ENCODE assay signal across 11 cellular contexts in the genomic region with DNA sequence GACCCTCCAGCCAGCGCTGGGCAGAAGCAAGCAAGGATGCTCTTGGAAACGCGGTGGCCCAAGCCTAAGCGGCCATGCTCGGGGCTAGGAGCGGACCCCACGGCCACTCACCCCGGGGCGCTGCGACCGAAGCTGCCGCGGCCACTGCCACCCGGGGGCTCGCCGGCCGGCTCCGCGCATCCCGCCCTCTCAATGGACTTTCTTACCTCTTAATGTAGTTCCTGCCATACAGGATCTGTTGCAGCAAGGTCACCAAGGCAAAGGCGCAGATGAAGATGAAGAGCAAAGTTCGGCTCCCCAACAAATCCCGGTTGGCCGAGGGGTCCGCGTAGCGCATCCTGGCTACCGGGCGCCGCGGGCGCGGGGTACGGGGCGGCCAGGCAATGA. TPM values are rescaled to one million over a fixed set of nuclear protein-coding genes. Genes with fewer than 3 reads are reported as not detected.
DNase-seq lines count a peak whose midpoint lies in the region; ATAC-seq and TF ChIP-seq lines count a peak whose summit lies in the region.
"Had no signal": no experiment of that assay in that cellular context is flagged by ENCODE, and none has a peak within 500 bp of the region (broad histone marks: within the 10 kb centered on the region; RNA-seq: fewer than 3 reads in every experiment).

No MANE protein-coding gene starts in this region.

- WGBS in suprapubic skin = 9% methylated on average over 7 of the region's 35 CpGs

- H3K4me3 ChIP-seq in adipocyte (ENCODE audit: low read length) = peak overlapping the region; percentile 63
- peak overlapping the region; percentile 59 for H3K4me3 ChIP-seq in iPS-18c (ENCODE audit: insufficient read depth, low read depth, low read length)
- H3K4me3 ChIP-seq in suprapubic skin = peak overlapping the region; percentile 34

- peak overlapping the region; percentile 40 for H3K4me3 Mint-ChIP-seq in T-helper 1 cell treated with Interleukin-12 subunit alpha and Interleukin-12 subunit beta and Interleukin-4 antibody, amounts not matched to agents 30 μg/mL and 1 μg/mL, for 36 hours

- TF ChIP-seq CTCF in suprapubic skin (IDR thresholded peaks at IDR 0.05) = no peak

- peaks cover 11% of the 10 kb centered on the region for H3K4me1 ChIP-seq in adipocyte (ENCODE audit: control insufficient read depth, insufficient read depth, low read length)
- peaks cover 24% of the 10 kb centered on the region for H3K4me1 ChIP-seq in suprapubic skin

- no peak for TF ChIP-seq EP300 in suprapubic skin (IDR thresholded peaks at IDR 0.05)

- ATAC-seq in HG03175 (IDR thresholded peaks at IDR 0.05; ENCODE audit: unreplicated experiment) = no peak

- H3K36me3 Mint-ChIP-seq in T-helper 1 cell treated with Interleukin-12 subunit alpha and Interleukin-12 subunit beta and Interleukin-4 antibody, amounts not matched to agents 30 μg/mL and 1 μg/mL, for 36 hours (ENCODE audit: low read depth) = no peaks in the 10 kb centered on the region

- no peak overlapping the region for H3K27ac Mint-ChIP-seq in T-helper 1 cell treated with Interleukin-12 subunit alpha and Interleukin-12 subunit beta and Interleukin-4 antibody, amounts not matched to agents 30 μg/mL and 1 μg/mL, for 36 hours

- no peak overlapping the region for H3K27ac ChIP-seq in suprapubic skin

- no peak for TF ChIP-seq POLR2A in suprapubic skin (IDR thresholded peaks at IDR 0.05)

- H3K36me3 ChIP-seq in adipocyte (ENCODE audit: control insufficient read depth, insufficient read depth, low read length, severe bottlenecking) (no peaks in the 10 kb centered on the region), suprapubic skin (no peaks in the 10 kb centered on the region)

- DNase-seq in T-helper 1 cell = no peak
- DNase-seq in adipocyte (ENCODE audit: low read depth) = no peak
- peak in 1 of 2 donors; percentile 72 for DNase-seq in suprapubic skin (ENCODE audit: low spot score in 2 of 2)
- no peak for DNase-seq in NOMO-1 (lab: John Stamatoyannopoulos, UW; ENCODE audit: unreplicated experiment in 2 of 2)
- no peak for DNase-seq in UCSD-AML1 (lab: John Stamatoyannopoulos, UW; ENCODE audit: unreplicated experiment)
- DNase-seq: activated naive CD4-positive, alpha-beta T cell treated with Interleukin-2 at 50 U/mL for 16 hours; GOT3; NCI-H446 had no signal

- peaks cover 68% of the 10 kb centered on the region for H3K27me3 Mint-ChIP-seq in T-helper 1 cell treated with Interleukin-12 subunit alpha and Interleukin-12 subunit beta and Interleukin-4 antibody, amounts not matched to agents 30 μg/mL and 1 μg/mL, for 36 hours (ENCODE audit: low read depth)

- H3K27me3 ChIP-seq in adipocyte (replicated peaks; ENCODE audit: control insufficient read depth, insufficient read depth, low read length) = peaks cover 39% of the 10 kb centered on the region
- peaks cover 85% of the 10 kb centered on the region for H3K27me3 ChIP-seq in suprapubic skin

- H3K9me3 Mint-ChIP-seq in T-helper 1 cell treated with Interleukin-12 subunit alpha and Interleukin-12 subunit beta and Interleukin-4 antibody, amounts not matched to agents 30 μg/mL and 1 μg/mL, for 36 hours = no peaks in the 10 kb centered on the region

- H3K9me3 ChIP-seq in adipocyte (ENCODE audit: control insufficient read depth, low read length) = peaks cover 3% of the 10 kb centered on the region
- H3K9me3 ChIP-seq in iPS-18c (ENCODE audit: control insufficient read depth, insufficient read depth, low read length) = no peaks in the 10 kb centered on the region
- H3K9me3 ChIP-seq in suprapubic skin = no peaks in the 10 kb centered on the region

- peaks cover 14% of the 10 kb centered on the region for H3K4me1 Mint-ChIP-seq in T-helper 1 cell treated with Interleukin-12 subunit alpha and Interleukin-12 subunit beta and Interleukin-4 antibody, amounts not matched to agents 30 μg/mL and 1 μg/mL, for 36 hours (ENCODE audit: low read depth)

- H3K9ac ChIP-seq in adipocyte (ENCODE audit: low read length) = no peak overlapping the region

RNA-seq across cellular contexts. Expression of a gene that starts 0.7 kb away (rescaled TPM):
- not detected for total RNA-seq in suprapubic skin
